In the genomic region with DNA sequence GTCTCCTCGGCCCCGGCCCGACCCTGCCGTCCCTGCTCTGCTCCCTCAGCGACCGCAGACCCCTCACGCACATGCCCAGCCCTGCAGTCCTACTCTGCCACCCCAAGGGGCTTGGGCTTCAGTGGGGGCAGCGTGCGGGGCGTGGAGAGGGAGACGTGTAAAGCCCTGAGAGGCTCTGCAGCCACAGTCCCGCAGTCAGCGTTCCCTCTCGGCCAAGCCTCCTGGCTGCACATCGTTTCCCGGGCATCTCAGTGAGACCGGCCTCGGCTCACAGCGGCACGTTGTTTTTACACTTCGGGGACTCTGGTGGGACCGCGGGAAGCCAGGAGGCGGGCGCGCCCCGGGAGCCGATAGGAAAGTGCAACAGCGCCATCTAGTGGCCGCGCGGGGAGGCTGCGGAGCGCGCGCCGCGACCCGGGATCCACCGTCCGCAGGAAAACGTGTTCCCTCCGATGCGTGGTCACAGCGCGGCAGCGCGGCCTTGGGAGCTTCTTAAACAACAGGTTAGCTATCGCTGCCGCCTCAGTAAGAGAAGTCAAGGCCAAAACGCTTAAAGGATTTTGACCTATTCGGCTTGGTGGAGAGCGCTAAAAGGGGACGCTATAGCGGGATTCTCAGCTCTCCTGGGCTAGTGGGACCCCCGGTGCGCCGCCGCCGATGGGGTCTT, we compare ENCODE assay signal across 8 cellular contexts.
DNase-seq lines count a peak whose midpoint lies in the region; ATAC-seq and TF ChIP-seq lines count a peak whose summit lies in the region.

No MANE protein-coding gene starts in this region.

- H3K27me3 ChIP-seq in BJ (ENCODE audit: control insufficient read depth, insufficient read depth, low read length), result peaks cover 12% of the 10 kb centered on the region
- H3K27me3 ChIP-seq in SJCRH30, result peaks cover 6% of the 10 kb centered on the region; the same call in 1 of the 2 replicates
- peaks cover 7 to 60% (median 28%) of the 10 kb centered on the region in 9 donors for H3K27me3 ChIP-seq in heart left ventricle
- H3K27me3 ChIP-seq in vagina, result no peaks in the 10 kb centered on the region

- H3K4me3 ChIP-seq in BJ (ENCODE audit: low read depth, low read length) (peak overlapping the region; percentile 21), SJCRH30 (no peak overlapping the region), heart left ventricle (peak overlapping the region in 10 of 12 donors; percentile 9 to 44 (median 29)), vagina (peak overlapping the region; percentile 27 to 35)

- WGBS in heart left ventricle, 4 donors, result 2 to 7% (median 4%) methylated on average over 34 to 60 of the region's 60 CpGs

- peak; percentile 75 for ATAC-seq in GM19043 (IDR thresholded peaks at IDR 0.05; ENCODE audit: low read depth, unreplicated experiment)
- peak; percentile 75 for ATAC-seq in HG03460 (IDR thresholded peaks at IDR 0.05; ENCODE audit: unreplicated experiment)
- ATAC-seq in heart left ventricle, result peak; percentile 67 to 92 (median 84)

- peaks cover 6% of the 10 kb centered on the region for H3K4me1 Mint-ChIP-seq in activated naive CD4-positive, alpha-beta T cell treated with anti-CD3 and anti-CD28 coated beads, Interleukin-2, amount 50 U/mL, for 24 hours
- peaks cover 4% of the 10 kb centered on the region for H3K4me1 Mint-ChIP-seq in progenitor cell of endocrine pancreas (ENCODE audit: low read depth)

- peak overlapping the region; percentile 34 for H3K4me3 Mint-ChIP-seq in activated naive CD4-positive, alpha-beta T cell treated with anti-CD3 and anti-CD28 coated beads, Interleukin-2, amount 50 U/mL, for 24 hours
- H3K4me3 Mint-ChIP-seq in progenitor cell of endocrine pancreas (ENCODE audit: low read depth), result no peak overlapping the region

- H3K36me3 ChIP-seq in BJ (ENCODE audit: control insufficient read depth, insufficient read depth, low read length), result no peaks in the 10 kb centered on the region
- H3K36me3 ChIP-seq in SJCRH30, result no peaks in the 10 kb centered on the region
- H3K36me3 ChIP-seq in heart left ventricle, result no peaks in the 10 kb centered on the region
- no peaks in the 10 kb centered on the region for H3K36me3 ChIP-seq in vagina

- TF ChIP-seq POLR2A in heart left ventricle (IDR thresholded peaks at IDR 0.05), result no peak
- no peak for TF ChIP-seq POLR2A in vagina (IDR thresholded peaks at IDR 0.05)

- H3K9me3 ChIP-seq in SJCRH30 (replicated peaks) (no peaks in the 10 kb centered on the region), heart left ventricle (no peaks in the 10 kb centered on the region), vagina (no peaks in the 10 kb centered on the region)

- TF ChIP-seq CTCF in BJ (IDR thresholded peaks at IDR 0.05; ENCODE audit: insufficient read depth, low read depth, low read length) (peak; percentile 98), heart left ventricle (IDR thresholded peaks at IDR 0.05) (peak; percentile 92 to 100 (median 99)), progenitor cell of endocrine pancreas (IDR thresholded peaks at IDR 0.05; ENCODE audit: unreplicated experiment) (peak; percentile 99), vagina (IDR thresholded peaks at IDR 0.05) (peak; percentile 93 to 98 (median 96))

- peaks cover 24% of the 10 kb centered on the region for H3K27me3 Mint-ChIP-seq in activated naive CD4-positive, alpha-beta T cell treated with anti-CD3 and anti-CD28 coated beads, Interleukin-2, amount 50 U/mL, for 24 hours
- peaks cover 66% of the 10 kb centered on the region for H3K27me3 Mint-ChIP-seq in progenitor cell of endocrine pancreas

- no peaks in the 10 kb centered on the region for H3K36me3 Mint-ChIP-seq in activated naive CD4-positive, alpha-beta T cell treated with anti-CD3 and anti-CD28 coated beads, Interleukin-2, amount 50 U/mL, for 24 hours
- no peaks in the 10 kb centered on the region for H3K36me3 Mint-ChIP-seq in progenitor cell of endocrine pancreas (ENCODE audit: insufficient read depth)

- intact Hi-C loops in heart left ventricle (cut with DNase I), result loop anchor here (1.0 to 10.0 kb wide), 6 partner anchors 107 to 517 kb away; no protein-coding TSS in a partner anchor
- intact Hi-C loops in vagina (cut with DNase I), result loop anchor here (2.0 kb wide), 1 partner anchor 111 kb away; no protein-coding TSS in a partner anchor

- no peaks in the 10 kb centered on the region for H3K9me3 Mint-ChIP-seq in activated naive CD4-positive, alpha-beta T cell treated with anti-CD3 and anti-CD28 coated beads, Interleukin-2, amount 50 U/mL, for 24 hours
- H3K9me3 Mint-ChIP-seq in progenitor cell of endocrine pancreas (ENCODE audit: low read depth), result no peaks in the 10 kb centered on the region

- CTCF ChIA-PET in BJ (lab: Yijun Ruan, JAX), result interaction anchor here (0.5 to 1.7 kb wide), 15 partner anchors 9 to 323 kb away, joined by 3 to 32 read pairs (median 3); no protein-coding TSS in a partner anchor

- H3K27ac Mint-ChIP-seq in activated naive CD4-positive, alpha-beta T cell treated with anti-CD3 and anti-CD28 coated beads, Interleukin-2, amount 50 U/mL, for 24 hours, result no peak overlapping the region
- no peak overlapping the region for H3K27ac Mint-ChIP-seq in progenitor cell of endocrine pancreas

- DNase-seq in BJ (ENCODE audit: low read depth) (no peak), SJCRH30 (peak; percentile 34 to 58), heart left ventricle (peak; percentile 58 to 82 (median 65)), progenitor cell of endocrine pancreas (ENCODE audit: low spot score, unreplicated experiment) (peak; percentile 82), vagina (ENCODE audit: extremely low spot score in 2 of 2) (no peak)

- no peak overlapping the region for H3K27ac ChIP-seq in SJCRH30
- no peak overlapping the region for H3K27ac ChIP-seq in heart left ventricle
- H3K27ac ChIP-seq in vagina, result peak overlapping the region; percentile 47

- POLR2A ChIA-PET in BJ (lab: Charles Lee), result no interaction called here

- H3K4me1 ChIP-seq in SJCRH30 (no peaks in the 10 kb centered on the region), heart left ventricle (peaks cover 0 to 16% (median 10%) of the 10 kb centered on the region in 12 donors), vagina (peaks cover 12% of the 10 kb centered on the region)

Comparison
In these comparisons a context has a peak if more than half of its experiments do, and no peak if none do; other contexts are left out.
1. DNase-seq: peak in SJCRH30 (2 of 2), heart left ventricle (5 of 5) and progenitor cell of endocrine pancreas (single experiment); none in BJ (single experiment) and vagina (0 of 2).
2. Peak in every context shown above with its lines, with median percentiles within 50 percentile points of each other: CTCF ChIP-seq and ATAC-seq.